14 cellular contexts compared by ENCODE assay signal in genomic region chr2:240917009-240917683, GRCh38. TPM values are rescaled to one million over a fixed set of nuclear protein-coding genes. Genes with fewer than 3 reads are reported as not detected.
DNase-seq lines count a peak whose midpoint lies in the region; ATAC-seq, FAIRE-seq and TF ChIP-seq lines count a peak whose summit lies in the region.
"Had no signal": no experiment of that assay in that cellular context is flagged by ENCODE, and none has a peak within 500 bp of the region (broad histone marks: within the 10 kb centered on the region; RNA-seq: fewer than 3 reads in every experiment).

No MANE protein-coding gene starts in this region.

- no peaks in the 10 kb centered on the region for H3K9me3 Mint-ChIP-seq in stimulated activated naive CD8-positive, alpha-beta T cell treated with anti-CD3 and anti-CD28 coated beads, Interleukin-15, amount 100 ng/mL, for 72 hours
- H3K9me3 Mint-ChIP-seq: stimulated activated memory B cell treated with anti-CD40 and anti-IgM and Interleukin-4, amounts not matched to agents 10 μg/mL and 1 μg/mL and 100 μg/mL, for 72 hours had no signal

- intact Hi-C loops in heart left ventricle (cut with DNase I) (loop anchor here in 5 of 10 donors (5.0 to 10.0 kb wide), 2 partner anchors 70 to 78 kb away; partner anchors contain the start of gene SNED1 (in 2 of the 5)), pancreas (cut with DNase I) (no loop called here)

- H3K4me1 Mint-ChIP-seq in stimulated activated naive CD8-positive, alpha-beta T cell treated with anti-CD3 and anti-CD28 coated beads, Interleukin-15, amount 100 ng/mL, for 72 hours, result peaks cover 5% of the 10 kb centered on the region

- no peaks in the 10 kb centered on the region for H3K9me3 ChIP-seq in heart left ventricle
- no peaks in the 10 kb centered on the region for H3K9me3 ChIP-seq in pancreas
- H3K9me3 ChIP-seq: gastrocnemius medialis, neutrophil had no signal

- 79 to 89% (median 83%) methylated on average over 14 to 20 of the region's 20 CpGs for WGBS in heart left ventricle, 4 donors
- WGBS in pancreas, 2 donors, result 86% methylated on average over 17 to 20 of the region's 20 CpGs

- no peak overlapping the region for H3K27ac Mint-ChIP-seq in stimulated activated naive CD8-positive, alpha-beta T cell treated with anti-CD3 and anti-CD28 coated beads, Interleukin-15, amount 100 ng/mL, for 72 hours
- H3K27ac Mint-ChIP-seq: stimulated activated memory B cell treated with anti-CD40 and anti-IgM and Interleukin-4, amounts not matched to agents 10 μg/mL and 1 μg/mL and 100 μg/mL, for 72 hours had no signal

- H3K36me3 ChIP-seq in heart left ventricle, result no peaks in the 10 kb centered on the region
- H3K36me3 ChIP-seq in pancreas, result no peaks in the 10 kb centered on the region
- H3K36me3 ChIP-seq: gastrocnemius medialis, neutrophil had no signal

- H3K4me3 ChIP-seq in AG10803 (ENCODE audit: low read length) (peak overlapping the region; percentile 23), NB4 (ENCODE audit: low read depth, low read length) (no peak overlapping the region), heart left ventricle (no peak overlapping the region), pancreas (no peak overlapping the region)
- H3K4me3 ChIP-seq: gastrocnemius medialis had no signal

- H3K4me1 ChIP-seq in heart left ventricle, result peaks cover 3 to 52% (median 25%) of the 10 kb centered on the region in 12 donors
- no peaks in the 10 kb centered on the region for H3K4me1 ChIP-seq in pancreas

- FAIRE-seq in pancreas (lab: Jason Lieb, UNC), result no peak

- H3K27me3 ChIP-seq in heart left ventricle (peaks cover 0 to 30% (median 14%) of the 10 kb centered on the region in 9 donors), pancreas (no peaks in the 10 kb centered on the region)

- no peak overlapping the region for H3K4me3 Mint-ChIP-seq in stimulated activated naive CD8-positive, alpha-beta T cell treated with anti-CD3 and anti-CD28 coated beads, Interleukin-15, amount 100 ng/mL, for 72 hours

- ATAC-seq in heart left ventricle (no peak), pancreas (no peak), HG03196 (IDR thresholded peaks at IDR 0.05; ENCODE audit: unreplicated experiment) (no peak)
- no peak for ATAC-seq in stimulated activated naive CD8-positive, alpha-beta T cell treated with anti-CD3 and anti-CD28 coated beads, Interleukin-15, amount 100 ng/mL, for 72 hours
- ATAC-seq: stimulated activated memory B cell treated with anti-CD40 and anti-IgM and Interleukin-4, amounts not matched to agents 10 μg/mL and 1 μg/mL and 100 μg/mL, for 72 hours had no signal

- TF ChIP-seq CTCF in AG10803 (conservative IDR thresholded peaks at IDR 0.05; ENCODE audit: low read length) (no peak), NB4 (IDR thresholded peaks at IDR 0.05; ENCODE audit: low read depth, low read length) (no peak), heart left ventricle (IDR thresholded peaks at IDR 0.05) (no peak), pancreas (IDR thresholded peaks at IDR 0.05) (no peak)

- no peak overlapping the region for H3K27ac ChIP-seq in heart left ventricle
- H3K27ac ChIP-seq in pancreas, result no peak overlapping the region
- H3K27ac ChIP-seq: C4-2B, dorsolateral prefrontal cortex, gastrocnemius medialis, neutrophil had no signal

- peaks cover 52% of the 10 kb centered on the region for H3K27me3 Mint-ChIP-seq in stimulated activated naive CD8-positive, alpha-beta T cell treated with anti-CD3 and anti-CD28 coated beads, Interleukin-15, amount 100 ng/mL, for 72 hours

- TF ChIP-seq POLR2A in NB4 (IDR thresholded peaks at IDR 0.05; ENCODE audit: extremely low read depth, insufficient read length) (no peak), heart left ventricle (IDR thresholded peaks at IDR 0.05) (no peak)

- DNase-seq in AG10803 (ENCODE audit: low read depth), result no peak
- DNase-seq in NB4 (ENCODE audit: low read depth), result peak; percentile 72
- DNase-seq in heart left ventricle, result peak in 3 of 5 donors; percentile 25 to 55 (median 32)
- peak in 5 of 6 donors; percentile 1 to 74 (median 27) for DNase-seq in pancreas
- no peak for DNase-seq in DMS114 treated with DMSO at 0.1 percent for 48 hours (lab: John Stamatoyannopoulos, UW; ENCODE audit: unreplicated experiment)
- DNase-seq in stimulated activated naive CD8-positive, alpha-beta T cell treated with anti-CD3 and anti-CD28 coated beads, Interleukin-15, amount 100 ng/mL, for 72 hours, result no peak
- DNase-seq in NCI-H510A treated with DMSO at 0.1 percent for 48 hours (lab: John Stamatoyannopoulos, UW), result no peak
- DNase-seq: SIG-M5 had no signal

RNA-seq across cellular contexts. Expression of gene CROCC2, which starts 11.0 kb away (rescaled TPM):
- total RNA-seq in heart left ventricle (not detected), pancreas (under 1 TPM in 1 of 6 donors, not detected in 5; 0.04 TPM)
- polyA plus RNA-seq in heart left ventricle (not detected), pancreas (under 1 TPM; 0.04 to 0.05 TPM)

RNA-seq across cellular contexts. Expression of gene MAB21L4, which starts 21.2 kb away (rescaled TPM):
- total RNA-seq in heart left ventricle, result under 1 TPM in 1 of 9 donors, not detected in 8; 0.75 TPM
- polyA plus RNA-seq in heart left ventricle, result under 1 TPM in 1 of 2 donors, not detected in 1; 0.10 TPM
- 1 to 10 TPM in 2 of 6 donors, under 1 TPM in 4; 0.14 to 1.5 (median 0.45) TPM for total RNA-seq in pancreas
- polyA plus RNA-seq in pancreas, result 1 to 10 TPM; 2.0 TPM
- total RNA-seq: gastrocnemius medialis had no signal

RNA-seq across cellular contexts. Expression of gene AGXT, which starts 48.5 kb away (rescaled TPM):
- total RNA-seq in heart left ventricle (not detected), pancreas (under 1 TPM in 1 of 6 donors, not detected in 5; 0.76 TPM)
- polyA plus RNA-seq in heart left ventricle (under 1 TPM in 1 of 2 donors, not detected in 1; 0.06 TPM), pancreas (under 1 TPM; 0.07 to 0.08 TPM)

Comparison
In these comparisons a context has a peak if more than half of its experiments do, and no peak if none do; other contexts are left out.
1. DNase-seq: peak in NB4 (single experiment), heart left ventricle (3 of 5) and pancreas (5 of 6); none in AG10803 (single experiment), DMS114 treated with DMSO at 0.1 percent for 48 hours (single experiment), stimulated activated naive CD8-positive, alpha-beta T cell treated with anti-CD3 and anti-CD28 coated beads, Interleukin-15, amount 100 ng/mL, for 72 hours (0 of 2) and NCI-H510A treated with DMSO at 0.1 percent for 48 hours (single experiment).